Comparison of ENCODE assay signal across 1 cellular context in genomic region chr10:101816375-101816773, GRCh38.
TF ChIP-seq lines count a peak whose summit lies in the region.

No MANE protein-coding gene starts in this region.

TF ChIP-seq in HCT116, 20 proteins besides CTCF, POLR2A, EP300 and RAD21 (continued from another document):
- TF ChIP-seq REST (IDR thresholded peaks at IDR 0.05; ENCODE audit: low read depth) = no peak
- TF ChIP-seq, protein P1, sequence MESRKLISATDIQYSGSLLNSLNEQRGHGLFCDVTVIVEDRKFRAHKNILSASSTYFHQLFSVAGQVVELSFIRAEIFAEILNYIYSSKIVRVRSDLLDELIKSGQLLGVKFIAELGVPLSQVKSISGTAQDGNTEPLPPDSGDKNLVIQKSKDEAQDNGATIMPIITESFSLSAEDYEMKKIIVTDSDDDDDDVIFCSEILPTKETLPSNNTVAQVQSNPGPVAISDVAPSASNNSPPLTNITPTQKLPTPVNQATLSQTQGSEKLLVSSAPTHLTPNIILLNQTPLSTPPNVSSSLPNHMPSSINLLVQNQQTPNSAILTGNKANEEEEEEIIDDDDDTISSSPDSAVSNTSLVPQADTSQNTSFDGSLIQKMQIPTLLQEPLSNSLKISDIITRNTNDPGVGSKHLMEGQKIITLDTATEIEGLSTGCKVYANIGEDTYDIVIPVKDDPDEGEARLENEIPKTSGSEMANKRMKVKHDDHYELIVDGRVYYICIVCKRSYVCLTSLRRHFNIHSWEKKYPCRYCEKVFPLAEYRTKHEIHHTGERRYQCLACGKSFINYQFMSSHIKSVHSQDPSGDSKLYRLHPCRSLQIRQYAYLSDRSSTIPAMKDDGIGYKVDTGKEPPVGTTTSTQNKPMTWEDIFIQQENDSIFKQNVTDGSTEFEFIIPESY (IDR thresholded peaks at IDR 0.05; ENCODE audit: extremely low read depth, insufficient replicate concordance, low read length) = no peak
- TF ChIP-seq SP1 (IDR thresholded peaks at IDR 0.05; ENCODE audit: low read depth) = no peak
- TF ChIP-seq EZH2 (IDR thresholded peaks at IDR 0.05) = no peak
- no peak for TF ChIP-seq CBX3 (IDR thresholded peaks at IDR 0.05; ENCODE audit: low read depth)
- TF ChIP-seq SIN3A (IDR thresholded peaks at IDR 0.05; ENCODE audit: low read depth) = no peak
- no peak for TF ChIP-seq YY1 (IDR thresholded peaks at IDR 0.05; ENCODE audit: extremely low read depth, insufficient replicate concordance, low read depth, low read length)
- TF ChIP-seq POLR2AphosphoS5 (IDR thresholded peaks at IDR 0.05; ENCODE audit: low read depth, low read length) = no peak
- TF ChIP-seq ZNF274 (IDR thresholded peaks at IDR 0.05; ENCODE audit: low read depth, low read length) = no peak
- TF ChIP-seq JUND (IDR thresholded peaks at IDR 0.05) = no peak
- no peak for TF ChIP-seq SRF (IDR thresholded peaks at IDR 0.05; ENCODE audit: low read depth)
- TF ChIP-seq ELF1 (IDR thresholded peaks at IDR 0.05; ENCODE audit: borderline replicate concordance, low read depth) = no peak
TF ChIP-seq in HCT116: peak in this region for 0.
